In genomic region chr6:52570291-52570700, GRCh38 we compare ENCODE assay signal across 10 cellular contexts. TPM values are rescaled to one million over a fixed set of nuclear protein-coding genes. Genes with fewer than 3 reads are reported as not detected.
DNase-seq lines count a peak whose midpoint lies in the region; ATAC-seq and TF ChIP-seq lines count a peak whose summit lies in the region.
"Had no signal": no experiment of that assay in that cellular context is flagged by ENCODE, and none has a peak within 500 bp of the region (broad histone marks: within the 10 kb centered on the region; RNA-seq: fewer than 3 reads in every experiment).

No MANE protein-coding gene starts in this region.

- no peaks in the 10 kb centered on the region for H3K36me3 Mint-ChIP-seq in activated T-cell treated with anti-CD3 and anti-CD28 coated beads, Interleukin-2, amount 50 U/mL, for 72 hours (ENCODE audit: insufficient read depth in 2 of 2)

- H3K27me3 Mint-ChIP-seq in activated T-cell treated with anti-CD3 and anti-CD28 coated beads, Interleukin-2, amount 50 U/mL, for 72 hours (ENCODE audit: low read depth) = no peaks in the 10 kb centered on the region

- H3K9me3 ChIP-seq in HUES48 (ENCODE audit: control insufficient read depth, insufficient read depth, low read length) = no peaks in the 10 kb centered on the region
- H3K9me3 ChIP-seq in adipocyte (ENCODE audit: control insufficient read depth, low read length) = no peaks in the 10 kb centered on the region
- no peaks in the 10 kb centered on the region for H3K9me3 ChIP-seq in stomach

- H3K27ac Mint-ChIP-seq in activated T-cell treated with anti-CD3 and anti-CD28 coated beads, Interleukin-2, amount 50 U/mL, for 72 hours = no peak overlapping the region

- no peak for TF ChIP-seq EP300 in stomach (IDR thresholded peaks at IDR 0.05)

- WGBS in stomach, 5 donors = 47 to 69% (median 60%) methylated on average over 7 to 8 of the region's 8 CpGs

- TF ChIP-seq POLR2A in stomach (IDR thresholded peaks at IDR 0.05) = no peak

- H3K27me3 ChIP-seq in HUES48 (ENCODE audit: control insufficient read depth, insufficient read depth, low read length) = no peaks in the 10 kb centered on the region
- H3K27me3 ChIP-seq in adipocyte (replicated peaks; ENCODE audit: control insufficient read depth, insufficient read depth, low read length) = no peaks in the 10 kb centered on the region
- H3K27me3 ChIP-seq in stomach = no peaks in the 10 kb centered on the region

- intact Hi-C loops in left ventricle myocardium superior (cut with micrococcal nuclease) = no loop called here
- intact Hi-C loops in stomach (cut with DNase I; ENCODE audit: low total_unique reads) = loop anchor here (10.0 kb wide), 1 partner anchor 65 kb away; no protein-coding TSS in a partner anchor

- TF ChIP-seq CTCF in stomach (IDR thresholded peaks at IDR 0.05) = no peak

- H3K9ac ChIP-seq in HUES48 (ENCODE audit: low read depth, low read length) = no peak overlapping the region
- H3K9ac ChIP-seq in adipocyte (ENCODE audit: low read length) = peak overlapping the region; percentile 56

- H3K4me1 ChIP-seq in HUES48 (ENCODE audit: control insufficient read depth, insufficient read depth, low read length) (peaks cover 55% of the 10 kb centered on the region), adipocyte (ENCODE audit: control insufficient read depth, insufficient read depth, low read length) (peaks cover 93% of the 10 kb centered on the region), stomach (peaks cover 45 to 97% (median 75%) of the 10 kb centered on the region in 4 donors)

- H3K9me3 Mint-ChIP-seq in activated T-cell treated with anti-CD3 and anti-CD28 coated beads, Interleukin-2, amount 50 U/mL, for 72 hours = no peaks in the 10 kb centered on the region

- H3K4me3 ChIP-seq in HUES48 (ENCODE audit: low read depth, low read length) (no peak overlapping the region), adipocyte (ENCODE audit: low read length) (peak overlapping the region; percentile 57), stomach (no peak overlapping the region)

- H3K27ac ChIP-seq in HUES48 (ENCODE audit: low read depth, low read length) = peak overlapping the region; percentile 55
- peak overlapping the region in 3 of 5 donors; percentile 40 to 66 (median 53) for H3K27ac ChIP-seq in stomach

- DNase-seq in adipocyte (ENCODE audit: low read depth) (no peak), left ventricle myocardium superior (no peak), stomach (no peak), HuH-7 (ENCODE audit: low spot score) (no peak)
- no peak for DNase-seq in activated T-cell treated with anti-CD3 and anti-CD28 coated beads, Interleukin-2, amount 50 U/mL, for 72 hours
- DNase-seq: NCI-H2171 treated with DMSO at 0.1 percent for 48 hours had no signal

- H3K4me3 Mint-ChIP-seq in activated T-cell treated with anti-CD3 and anti-CD28 coated beads, Interleukin-2, amount 50 U/mL, for 72 hours = no peak overlapping the region

- ATAC-seq in left ventricle myocardium superior (peak; percentile 68), HG02885 (IDR thresholded peaks at IDR 0.05; ENCODE audit: poor library complexity, unreplicated experiment) (no peak), HG02571 (IDR thresholded peaks at IDR 0.05; ENCODE audit: unreplicated experiment) (no peak)
- no peak for ATAC-seq in activated T-cell treated with anti-CD3 and anti-CD28 coated beads, Interleukin-2, amount 50 U/mL, for 72 hours (replicated peaks in 1 of 2)
- ATAC-seq: HepG2 had no signal

- peaks cover 37% of the 10 kb centered on the region for H3K4me1 Mint-ChIP-seq in activated T-cell treated with anti-CD3 and anti-CD28 coated beads, Interleukin-2, amount 50 U/mL, for 72 hours (ENCODE audit: low read depth)

- H3K36me3 ChIP-seq in HUES48 (ENCODE audit: control insufficient read depth, insufficient read depth, low read length) (no peaks in the 10 kb centered on the region), adipocyte (ENCODE audit: control insufficient read depth, insufficient read depth, low read length, severe bottlenecking) (peaks cover 6% of the 10 kb centered on the region), stomach (peaks cover 0 to 4% (median 0%) of the 10 kb centered on the region in 4 donors)

RNA-seq across cellular contexts. Expression of gene TRAM2, which starts 6.6 kb away (rescaled TPM):
- total RNA-seq in left ventricle myocardium superior (10.4 TPM), stomach (10 to 100 TPM in 2 of 5 donors, 1 to 10 TPM in 3; 1.4 to 14.1 (median 6.4) TPM)
- 1 to 10 TPM; 2.1 to 2.7 (median 2.1) TPM for polyA plus RNA-seq in stomach
- 1 to 10 TPM; 4.9 to 5.2 TPM for total RNA-seq in activated T-cell treated with anti-CD3 and anti-CD28 coated beads, Interleukin-2, amount 50 U/mL, for 72 hours
